22 cellular contexts compared by ENCODE assay signal in genomic region chr10:4635394-4635793, GRCh38.
A peak's percentile ranks its signal among the peaks of the same experiment; 100 is the strongest.
DNase-seq lines count a peak whose midpoint lies in the region; ATAC-seq and TF ChIP-seq lines count a peak whose summit lies in the region.
"Had no signal": no experiment of that assay in that cellular context is flagged by ENCODE, and none has a peak within 500 bp of the region (broad histone marks: within the 10 kb centered on the region; RNA-seq: fewer than 3 reads in every experiment).

No MANE protein-coding gene starts in this region.

- H3K9ac ChIP-seq in SK-N-SH (no peak overlapping the region), mesendoderm (ENCODE audit: low read length) (no peak overlapping the region)

- H3K9me3 ChIP-seq in SK-N-SH: no peaks in the 10 kb centered on the region
- H3K9me3 ChIP-seq: BE2C, Caco-2 had no signal

- H3K4ac ChIP-seq in mesendoderm (ENCODE audit: low read depth, low read length): no peak overlapping the region

- no peak overlapping the region for H3K56ac ChIP-seq in mesendoderm (ENCODE audit: low read length)

- no peak for TF ChIP-seq CTCF in SK-N-SH (IDR thresholded peaks at IDR 0.05)
- no peak for TF ChIP-seq CTCF in activated B cell treated with CpG ODN at 0.5 μM for 24 hours (IDR thresholded peaks at IDR 0.05)
- TF ChIP-seq CTCF in fibroblast of pulmonary artery (IDR thresholded peaks at IDR 0.05; ENCODE audit: low read length, missing control alignments): no peak

- no peak overlapping the region for H2BK5ac ChIP-seq in mesendoderm (ENCODE audit: low read length)

- POLR2A ChIA-PET in SK-N-SH (lab: Yijun Ruan, JAX) (no interaction called here), activated B cell treated with CpG ODN at 0.5 μM for 24 hours (lab: Charles Lee) (interaction anchor here (0.6 to 2.6 kb wide), 4 partner anchors 9 to 1019 kb away, joined by 3 to 9 read pairs (median 4); partner anchors contain the start of gene KLF6)

- H3K27me3 ChIP-seq in SK-N-SH (ENCODE audit: insufficient read depth) (no peaks in the 10 kb centered on the region), mesendoderm (ENCODE audit: insufficient read depth, low read length, poor library complexity) (no peaks in the 10 kb centered on the region)
- H3K27me3 ChIP-seq: BE2C had no signal

- no peak overlapping the region for H2BK15ac ChIP-seq in mesendoderm (replicated peaks; ENCODE audit: low read depth)

- H2AK5ac ChIP-seq in mesendoderm (ENCODE audit: low read length): no peak overlapping the region

- DNase-seq in SK-N-SH: no peak
- no peak for DNase-seq in activated B cell treated with CpG ODN at 0.5 μM for 24 hours
- peak; percentile 10 for DNase-seq in fibroblast of pulmonary artery (ENCODE audit: low read depth)
- DNase-seq in mesendoderm: peak; percentile 40
- no peak for DNase-seq in GM03348 (ENCODE audit: low spot score)
- DNase-seq: BE2C; Caco-2; CD4-positive, alpha-beta T cell; GF-D8; HCEC 1CT; MM.1S; NCI-H1092; NCI-H1436 treated with DMSO at 0.1 percent for 48 hours; NCI-H2029 treated with DMSO at 0.1 percent for 48 hours; NCI-H2171; Right ventricle myocardium superior had no signal

- H3K4me2 ChIP-seq in SK-N-SH (no peak overlapping the region), mesendoderm (ENCODE audit: low read length) (no peak overlapping the region)
- H3K4me2 ChIP-seq: GM23338 had no signal

- no peak overlapping the region for H4K8ac ChIP-seq in mesendoderm (ENCODE audit: low read depth, low read length)

- CTCF ChIA-PET in SK-N-SH (lab: Yijun Ruan, JAX) (interaction anchor here (1.3 kb wide), 1 partner anchor 21 kb away, joined by 3 read pairs; no protein-coding TSS in a partner anchor), activated B cell treated with CpG ODN at 0.5 μM for 24 hours (lab: Charles Lee) (interaction anchor here (1.0 kb wide), 1 partner anchor 20 kb away, joined by 3 read pairs; no protein-coding TSS in a partner anchor)

- H3K9me3 Mint-ChIP-seq in activated B cell treated with CpG ODN at 0.5 μM for 24 hours: no peaks in the 10 kb centered on the region
- H3K9me3 Mint-ChIP-seq: CD4-positive, alpha-beta T cell; GM23338 had no signal

- intact Hi-C loops in activated B cell treated with CpG ODN at 0.5 μM for 24 hours (cut with micrococcal nuclease): no loop called here

- no peaks in the 10 kb centered on the region for H3K27me3 Mint-ChIP-seq in activated B cell treated with CpG ODN at 0.5 μM for 24 hours
- H3K27me3 Mint-ChIP-seq: CD4-positive, alpha-beta T cell had no signal

- H3K27ac ChIP-seq in SK-N-SH (ENCODE audit: low read depth in 2 of 2, low read length in 1 of 2) (peak overlapping the region in 1 of 2 experiments; percentile 3; a peak in 1 of 4 replicates), mesendoderm (ENCODE audit: low read depth, low read length) (no peak overlapping the region)
- H3K27ac ChIP-seq: 22Rv1 had no signal

- TF ChIP-seq RAD21 in SK-N-SH (IDR thresholded peaks at IDR 0.05; ENCODE audit: low read length): no peak

- H3K23ac ChIP-seq in mesendoderm (ENCODE audit: low read length): no peak overlapping the region

- H3K36me3 ChIP-seq in SK-N-SH (replicated peaks in 1 of 2; ENCODE audit: control insufficient read depth in 1 of 2, insufficient read depth in 2 of 2, low read length in 1 of 2): no peaks in the 10 kb centered on the region
- no peaks in the 10 kb centered on the region for H3K36me3 ChIP-seq in mesendoderm (ENCODE audit: control insufficient read depth, insufficient read depth, low read length)
- H3K36me3 ChIP-seq: BE2C had no signal

- H3K4me1 Mint-ChIP-seq in activated B cell treated with CpG ODN at 0.5 μM for 24 hours: peaks cover 8% of the 10 kb centered on the region

- no peaks in the 10 kb centered on the region for H3K9me2 ChIP-seq in SK-N-SH

- WGBS in SK-N-SH (ENCODE audit: low lambda C conversion rate): 81% methylated on average over 5 of the region's 5 CpGs
- no CpG with 5 or more reads among the region's 5 CpGs for WGBS in mesendoderm (ENCODE audit: extremely low coverage, insufficient coverage, low lambda C conversion rate)

- no peak overlapping the region for H2AFZ ChIP-seq in SK-N-SH (ENCODE audit: low read depth)
- H2AFZ ChIP-seq: GM23338 had no signal

- H4K20me1 ChIP-seq in SK-N-SH (ENCODE audit: insufficient read depth): no peaks in the 10 kb centered on the region

- H3K79me1 ChIP-seq in mesendoderm (ENCODE audit: low read length): no peaks in the 10 kb centered on the region

- H3K4me1 ChIP-seq in SK-N-SH (ENCODE audit: control insufficient read depth in 1 of 2, insufficient read depth in 2 of 2, low read depth in 1 of 2, low read length in 1 of 2): no peaks in the 10 kb centered on the region; a peak in 1 of 4 replicates
- H3K4me1 ChIP-seq in mesendoderm (ENCODE audit: control insufficient read depth, low read depth, low read length): peaks cover 2% of the 10 kb centered on the region
- H3K4me1 ChIP-seq: BE2C, Caco-2 had no signal

- ATAC-seq in SK-N-SH treated with all-trans-retinoic acid at 6 μM for 48 hours: peak; percentile 47; the same call in 2 of the 3 replicates
- ATAC-seq in activated B cell treated with CpG ODN at 0.5 μM for 24 hours (ENCODE audit: low read depth): peak; percentile 56
- ATAC-seq in GM18498 (IDR thresholded peaks at IDR 0.05; ENCODE audit: unreplicated experiment): no peak
- ATAC-seq in GM19467 (IDR thresholded peaks at IDR 0.05; ENCODE audit: unreplicated experiment): no peak
- ATAC-seq: GM12878, GM23338 had no signal

- TF ChIP-seq EP300 in SK-N-SH (IDR thresholded peaks at IDR 0.05; ENCODE audit: borderline replicate concordance in 1 of 2, low read depth in 1 of 2, low read length in 1 of 2): no peak

- no peak overlapping the region for H3K4me3 Mint-ChIP-seq in activated B cell treated with CpG ODN at 0.5 μM for 24 hours
- H3K4me3 Mint-ChIP-seq: CD4-positive, alpha-beta T cell; GM23338 had no signal

- H3K79me2 ChIP-seq in SK-N-SH (ENCODE audit: insufficient read depth) (no peaks in the 10 kb centered on the region), mesendoderm (ENCODE audit: control insufficient read depth, insufficient read depth, low read length) (no peaks in the 10 kb centered on the region)

- no peak overlapping the region for H3K18ac ChIP-seq in mesendoderm (ENCODE audit: low read length)

- no peak overlapping the region for H4K5ac ChIP-seq in mesendoderm (ENCODE audit: low read length)

- H3K27ac Mint-ChIP-seq in activated B cell treated with CpG ODN at 0.5 μM for 24 hours: no peak overlapping the region
- H3K27ac Mint-ChIP-seq: CD4-positive, alpha-beta T cell; GM23338 had no signal

- no peak overlapping the region for H2BK120ac ChIP-seq in mesendoderm (ENCODE audit: low read depth, low read length)

- no peaks in the 10 kb centered on the region for H3F3A ChIP-seq in SK-N-SH (replicated peaks; ENCODE audit: insufficient read depth)

- H3K36me3 Mint-ChIP-seq in activated B cell treated with CpG ODN at 0.5 μM for 24 hours (ENCODE audit: low read depth): no peaks in the 10 kb centered on the region

- H3K4me3 ChIP-seq in SK-N-SH (ENCODE audit: low read depth in 2 of 2, low read length in 1 of 2) (no peak overlapping the region), fibroblast of pulmonary artery (replicated peaks; ENCODE audit: low read depth, low read length) (no peak overlapping the region), mesendoderm (ENCODE audit: low read length) (no peak overlapping the region)
- H3K4me3 ChIP-seq: GM12878, GM23338 had no signal

TF ChIP-seq in SK-N-SH treated with all-trans-retinoic acid at 6 μM for 48 hours, 23 proteins besides CTCF, POLR2A, EP300 and RAD21 (continues in another document):
- TF ChIP-seq ZFP3 (CRISPR knock-in tag; IDR thresholded peaks at IDR 0.05): no peak
- TF ChIP-seq ZNF565 (CRISPR knock-in tag; conservative IDR thresholded peaks at IDR 0.05; ENCODE audit: low read depth): no peak
- TF ChIP-seq CSRNP3 (CRISPR knock-in tag; IDR thresholded peaks at IDR 0.05): no peak
- no peak for TF ChIP-seq SNAI2 (CRISPR knock-in tag; IDR thresholded peaks at IDR 0.05)
- no peak for TF ChIP-seq CSDC2 (CRISPR knock-in tag; IDR thresholded peaks at IDR 0.05)

TF ChIP-seq in SK-N-SH, 30 proteins besides CTCF, POLR2A, EP300 and RAD21 (continues in another document):
- no peak for TF ChIP-seq USF2 (IDR thresholded peaks at IDR 0.05; ENCODE audit: borderline replicate concordance, low read depth, low read length)
- no peak for TF ChIP-seq TCF12 (IDR thresholded peaks at IDR 0.05)
- no peak for TF ChIP-seq REST (IDR thresholded peaks at IDR 0.05; ENCODE audit: low read depth, low read length)
- no peak for TF ChIP-seq MAX (IDR thresholded peaks at IDR 0.05; ENCODE audit: low read depth)
- no peak for TF ChIP-seq JUND (IDR thresholded peaks at IDR 0.05)

Comparison
In these comparisons a context has a peak if more than half of its experiments do, and no peak if none do; other contexts are left out.
1. ATAC-seq: peak in SK-N-SH treated with all-trans-retinoic acid at 6 μM for 48 hours (single experiment) and activated B cell treated with CpG ODN at 0.5 μM for 24 hours (single experiment); none in GM18498 (single experiment) and GM19467 (single experiment).
2. DNase-seq: peak in fibroblast of pulmonary artery (single experiment) and mesendoderm (single experiment); none in SK-N-SH (single experiment), activated B cell treated with CpG ODN at 0.5 μM for 24 hours (single experiment) and GM03348 (single experiment).